Comparison of ENCODE assay signal across 13 cellular contexts in the genomic region with DNA sequence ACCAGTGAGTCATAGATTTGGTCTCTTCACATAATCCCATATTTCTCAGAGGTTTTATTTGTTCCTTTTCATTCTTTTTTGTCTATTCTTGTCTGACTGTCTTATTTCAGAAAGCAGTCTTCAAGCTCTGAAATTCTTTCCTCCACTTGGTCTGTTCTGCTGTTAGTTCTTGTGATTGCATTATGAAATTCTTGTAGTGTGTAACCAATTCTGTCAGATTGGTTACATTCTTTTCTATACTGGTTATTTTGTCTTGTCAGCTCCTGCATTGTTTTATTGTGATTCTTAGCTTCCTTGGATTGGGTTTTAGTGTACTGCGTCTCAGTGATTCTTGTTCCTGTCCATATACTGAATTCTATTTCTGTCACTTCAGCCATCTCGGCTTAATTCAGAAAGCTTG. TPM values are rescaled to one million over a fixed set of nuclear protein-coding genes. Genes with fewer than 3 reads are reported as not detected.
A peak's percentile ranks its signal among the peaks of the same experiment; 100 is the strongest.
DNase-seq lines count a peak whose midpoint lies in the region; ATAC-seq, FAIRE-seq and TF ChIP-seq lines count a peak whose summit lies in the region.
"Had no signal": no experiment of that assay in that cellular context is flagged by ENCODE, and none has a peak within 500 bp of the region (broad histone marks: within the 10 kb centered on the region; RNA-seq: fewer than 3 reads in every experiment).

No MANE protein-coding gene starts in this region.

- H3K4me2 ChIP-seq in HCT116 (ENCODE audit: low read length) (peak overlapping the region; percentile 33; the same call in 1 of the 2 replicates), K562 (ENCODE audit: insufficient read depth, low read length) (no peak overlapping the region), PC-3 (ENCODE audit: low read length) (no peak overlapping the region)

- WGBS in K562 (ENCODE audit: insufficient coverage, low coverage, missing lambda C conversion rate), result 75% methylated on average over 2 of the region's 2 CpGs

- H3K36me3 ChIP-seq in HCT116 (ENCODE audit: control insufficient read depth in 1 of 2, insufficient read depth in 2 of 2, low read length in 2 of 2) (0 out of 4 replicates have a peak, but pooled peaks cover 0 to 7% of the 10 kb centered on the region in 2 experiments), K562 (ENCODE audit: control insufficient read depth, insufficient read depth, low read length) (no peaks in the 10 kb centered on the region), subcutaneous abdominal adipose tissue (ENCODE audit: control insufficient read depth in 5 of 5, insufficient read depth in 5 of 5, low read length in 5 of 5) (no peaks in the 10 kb centered on the region), PC-3 (ENCODE audit: low read depth, low read length) (peaks cover 4% of the 10 kb centered on the region)

- TF ChIP-seq RAD21 in HCT116 (IDR thresholded peaks at IDR 0.05; ENCODE audit: low read depth) (no peak), K562 (CRISPR knock-in tag; conservative IDR thresholded peaks at IDR 0.05 in 1 of 2, IDR thresholded peaks at IDR 0.05 in 1 of 2) (no peak)

- in situ Hi-C loops in K562 (cut with MboI), result no loop called here

- DNase-seq in HCT116 (ENCODE audit: low read depth, low spot score), result no peak
- no peak for DNase-seq in K562 (ENCODE audit: extremely low read depth in 1 of 4, low spot score in 3 of 4)
- DNase-seq in fibroblast of villous mesenchyme (ENCODE audit: low read depth), result peak; percentile 57
- no peak for DNase-seq in HK-2 (ENCODE audit: unreplicated experiment)
- no peak for DNase-seq in PC-3
- DNase-seq: CD8-positive, alpha-beta T cell; DMS 273 treated with DMSO at 0.1 percent for 48 hours; H9; NCI-H1092; NCI-H1694 treated with DMSO at 0.1 percent for 48 hours; NCI-H446 had no signal

- TF ChIP-seq EP300 in K562 (IDR thresholded peaks at IDR 0.05; ENCODE audit: low read length), result no peak

- no peak overlapping the region for H2AFZ ChIP-seq in HCT116 (ENCODE audit: low read depth, low read length, poor library complexity, severe bottlenecking)
- no peak overlapping the region for H2AFZ ChIP-seq in K562 (ENCODE audit: low read depth, low read length)
- H2AFZ ChIP-seq in PC-3 (ENCODE audit: low read length), result no peak overlapping the region

- H3K4me1 ChIP-seq in HCT116 (ENCODE audit: control insufficient read depth in 1 of 2, insufficient read depth in 2 of 2, low read length in 2 of 2) (peaks cover 36 to 57% of the 10 kb centered on the region in 2 experiments), K562 (replicated peaks in 1 of 2; ENCODE audit: control insufficient read depth in 2 of 2, insufficient read depth in 2 of 2, low read length in 2 of 2) (peaks cover 0 to 5% of the 10 kb centered on the region in 2 experiments; a peak in 3 of 5 replicates), subcutaneous abdominal adipose tissue (ENCODE audit: control insufficient read depth in 5 of 5, insufficient read depth in 5 of 5, low read length in 5 of 5) (peaks cover 0 to 34% (median 24%) of the 10 kb centered on the region in 5 donors), PC-3 (ENCODE audit: insufficient read depth, low read length) (no peaks in the 10 kb centered on the region)

- H3K9ac ChIP-seq in HCT116 (ENCODE audit: low read length), result no peak overlapping the region
- H3K9ac ChIP-seq in K562 (ENCODE audit: insufficient read depth in 1 of 2, low read depth in 2 of 2, low read length in 2 of 2), result no peak overlapping the region
- no peak overlapping the region for H3K9ac ChIP-seq in subcutaneous abdominal adipose tissue (ENCODE audit: low read length in 5 of 5)
- H3K9ac ChIP-seq in PC-3 (ENCODE audit: low read length), result no peak overlapping the region

- TF ChIP-seq CTCF in HCT116 (IDR thresholded peaks at IDR 0.05 in 2 of 3, conservative IDR thresholded peaks at IDR 0.05 in 1 of 3; ENCODE audit: borderline replicate concordance in 1 of 3, insufficient read depth in 1 of 3, low read depth in 2 of 3, low read length in 2 of 3) (no peak), K562 (IDR thresholded peaks at IDR 0.05 in 2 of 3, conservative IDR thresholded peaks at IDR 0.05 in 1 of 3; ENCODE audit: insufficient read depth in 2 of 3, low read depth in 1 of 3, low read length in 3 of 3) (no peak), fibroblast of villous mesenchyme (IDR thresholded peaks at IDR 0.05; ENCODE audit: insufficient read depth, low read depth, low read length) (no peak), PC-3 (conservative IDR thresholded peaks at IDR 0.05; ENCODE audit: low read depth, low read length) (no peak)

- H3K27ac ChIP-seq in HCT116 (ENCODE audit: low read depth, low read length) (peak overlapping the region; percentile 49), K562 (ENCODE audit: extremely low read depth, low read depth, low read length) (no peak overlapping the region), subcutaneous abdominal adipose tissue (ENCODE audit: low read depth, low read length) (peak overlapping the region; percentile 54), PC-3 (ENCODE audit: low read length) (no peak overlapping the region)

- H4K20me1 ChIP-seq in HCT116 (ENCODE audit: insufficient read depth), result no peaks in the 10 kb centered on the region; the same call in 1 of the 2 replicates
- H4K20me1 ChIP-seq in K562 (replicated peaks; ENCODE audit: control insufficient read depth, insufficient read depth, low read length), result peaks cover 10% of the 10 kb centered on the region
- H4K20me1 ChIP-seq in PC-3 (ENCODE audit: low read length), result no peaks in the 10 kb centered on the region

- FAIRE-seq in K562 (lab: Jason Lieb, UNC), result no peak

- POLR2A ChIA-PET in HCT116 (lab: Charles Lee) (no interaction called here), K562 (lab: Yijun Ruan, JAX) (no interaction called here), PC-3 (lab: Charles Lee; ENCODE audit: unreplicated experiment) (no interaction called here)

- RAD21 ChIA-PET in HCT116 (lab: Charles Lee; ENCODE audit: low non-redundant PET in 1 of 2, low total read pairs in 2 of 2, uncharacterized antibody in 2 of 2, unreplicated experiment in 2 of 2), result no interaction called here

- TF ChIP-seq POLR2A in HCT116 (IDR thresholded peaks at IDR 0.05; ENCODE audit: borderline replicate concordance, extremely low read depth, insufficient read depth, insufficient read length) (no peak), K562 (conservative IDR thresholded peaks at IDR 0.05) (no peak)

- H3K79me2 ChIP-seq in HCT116 (ENCODE audit: insufficient read depth, low read length) (peaks cover 100% of the 10 kb centered on the region), K562 (ENCODE audit: control insufficient read depth, insufficient read depth, low read length) (peaks cover 48% of the 10 kb centered on the region), PC-3 (ENCODE audit: low read length) (peaks cover 86% of the 10 kb centered on the region)

- H3K9me2 ChIP-seq in HCT116 (ENCODE audit: insufficient read depth) (no peaks in the 10 kb centered on the region), PC-3 (replicated peaks; ENCODE audit: low read length) (no peaks in the 10 kb centered on the region)

- CTCF ChIA-PET in HCT116 (lab: Charles Lee), result interaction anchor here (1.0 to 1.4 kb wide), 2 partner anchors 266 to 268 kb away, joined by 4 to 5 read pairs; no protein-coding TSS in a partner anchor
- CTCF ChIA-PET in K562 (lab: Yijun Ruan, JAX; ENCODE audit: low intra/inter-chr PET ratio), result no interaction called here
- CTCF ChIA-PET in PC-3 (lab: Charles Lee), result no interaction called here

- no TSS peak for BruUV-seq in HCT116 (replicated peaks; lab: Mats Ljungman, UMichigan)
- no TSS peak for BruUV-seq in K562 (replicated peaks; lab: Mats Ljungman, UMichigan)
- no TSS peak for BruUV-seq in PC-3 (replicated peaks; lab: Mats Ljungman, UMichigan)

- no peaks in the 10 kb centered on the region for H3K9me1 ChIP-seq in K562 (ENCODE audit: control insufficient read depth, insufficient read depth, low read length)

- H3K4me3 ChIP-seq in HCT116 (replicated peaks in 1 of 2; ENCODE audit: low read depth in 1 of 2, low read length in 2 of 2), result no peak overlapping the region
- H3K4me3 ChIP-seq in K562, result no peak overlapping the region
- H3K4me3 ChIP-seq in fibroblast of villous mesenchyme (ENCODE audit: low read depth, low read length), result no peak overlapping the region
- no peak overlapping the region for H3K4me3 ChIP-seq in subcutaneous abdominal adipose tissue (ENCODE audit: low read depth in 1 of 5, low read length in 5 of 5)
- no peak overlapping the region for H3K4me3 ChIP-seq in PC-3 (ENCODE audit: low read length)

- no peaks in the 10 kb centered on the region for H3K9me3 ChIP-seq in HCT116 (ENCODE audit: control insufficient read depth in 1 of 2, insufficient read depth in 1 of 2, low read depth in 1 of 2, low read length in 2 of 2)
- no peaks in the 10 kb centered on the region for H3K9me3 ChIP-seq in K562 (replicated peaks; ENCODE audit: control insufficient read depth, insufficient read depth, low read depth, low read length)
- peaks cover 0 to 2% (median 0%) of the 10 kb centered on the region in 5 donors for H3K9me3 ChIP-seq in subcutaneous abdominal adipose tissue (ENCODE audit: control insufficient read depth in 5 of 5, low read length in 5 of 5)
- H3K9me3 ChIP-seq in PC-3 (ENCODE audit: low read length), result no peaks in the 10 kb centered on the region

- ATAC-seq in HCT116 (no peak), K562 (no peak), PC-3 (no peak), GM18520 (IDR thresholded peaks at IDR 0.05; ENCODE audit: unreplicated experiment) (no peak)
- ATAC-seq: CD8-positive, alpha-beta T cell had no signal

- no peaks in the 10 kb centered on the region for H3K27me3 ChIP-seq in HCT116 (ENCODE audit: insufficient read depth, low read length)
- no peaks in the 10 kb centered on the region for H3K27me3 ChIP-seq in K562 (ENCODE audit: control insufficient read depth in 2 of 2, insufficient read depth in 2 of 2, low read length in 2 of 2)
- no peaks in the 10 kb centered on the region for H3K27me3 ChIP-seq in subcutaneous abdominal adipose tissue (ENCODE audit: control insufficient read depth in 5 of 5, insufficient read depth in 4 of 5, low read length in 5 of 5)
- H3K27me3 ChIP-seq in PC-3 (ENCODE audit: low read length), result no peaks in the 10 kb centered on the region

- intact Hi-C loops in HCT116 (cut with micrococcal nuclease) (no loop called here), K562 (cut with micrococcal nuclease) (no loop called here), PC-3 (cut with micrococcal nuclease) (no loop called here)

- no peaks in the 10 kb centered on the region for H3F3A ChIP-seq in PC-3 (ENCODE audit: low read length, unreplicated experiment)

RNA-seq across cellular contexts. Expression of gene EHBP1, which starts 18.6 kb away (rescaled TPM):
- 89.9 TPM for total RNA-seq in HCT116 (2021; ENCODE audit: unreplicated experiment)
- 45.1 and 65.0 TPM in 2 replicates for polyA plus RNA-seq in HCT116 (2012)
- 56.2 and 142 TPM in 2 replicates for total RNA-seq in K562 (2011; cell fraction: chromatin; rRNA removed; ENCODE audit: low replicate concordance)
- total RNA-seq in K562 (2011; cell fraction: nucleolus; rRNA removed), result 22.2 and 34.2 TPM in 2 replicates
- total RNA-seq in K562 (2011; cell fraction: nucleoplasm; rRNA removed), result 48.4 and 56.4 TPM in 2 replicates
- 18.0 and 19.3 TPM in 2 replicates for total RNA-seq in K562 (2014; rRNA removed)
- 26.4 and 29.4 TPM in 2 replicates for total RNA-seq in K562 (2014; rRNA removed; fragmentation: Illumina TruSeq; extraction: Trizol)
- total RNA-seq in K562 (2015; rRNA removed; fragmentation: Illumina TruSeq; extraction: Trizol), result 18.8 and 23.3 TPM in 2 replicates
- total RNA-seq in K562 (2021), result 23.5 and 25.7 TPM in 2 replicates
- 17.1 and 19.2 TPM in 2 replicates for polyA plus RNA-seq in K562 (2011; rRNA removed)
- 3.4 and 7.1 TPM in 2 replicates for polyA plus RNA-seq in K562 (2011; cell fraction: cytosol; rRNA removed)
- polyA plus RNA-seq in K562 (2011; cell fraction: nucleus; rRNA removed), result 20.8 and 21.1 TPM in 2 replicates
- polyA plus RNA-seq in K562 (2012), result 18.0 and 20.8 TPM in 2 replicates
- 22.0 and 26.6 TPM in 2 replicates for polyA plus RNA-seq in K562 (2014; fragmentation: Illumina TruSeq; extraction: Trizol)
- polyA plus RNA-seq in K562 (2014; fragmentation: Nextera tagmentation; extraction: Ambion mirVana), result 1 to 10 TPM; 8.9 to 9.6 TPM
- polyA plus RNA-seq in K562 (2014; rRNA removed), result 18.4 and 18.5 TPM in 2 replicates
- polyA minus RNA-seq in K562 (2011; rRNA and poly(A)+ RNA removed), result 66.7 and 79.8 TPM in 2 replicates
- 13.6 and 15.0 TPM in 2 replicates for polyA minus RNA-seq in K562 (2011; cell fraction: cytosol; rRNA and poly(A)+ RNA removed)
- 41.3 and 76.3 TPM in 2 replicates for polyA minus RNA-seq in K562 (2011; cell fraction: nucleus; rRNA and poly(A)+ RNA removed)
- 94.4 and 140 TPM in 2 replicates for total RNA-seq in fibroblast of villous mesenchyme
- total RNA-seq in PC-3 (2014; rRNA removed), result 25.7 and 35.1 TPM in 2 replicates

Comparison
In these comparisons a context has a peak if more than half of its experiments do, and no peak if none do; other contexts are left out.
1. H3K27ac ChIP-seq: peak in HCT116 (single experiment) and subcutaneous abdominal adipose tissue (single experiment); none in K562 (single experiment) and PC-3 (single experiment).